Comparison of ENCODE assay signal across 10 cellular contexts in the genomic region with DNA sequence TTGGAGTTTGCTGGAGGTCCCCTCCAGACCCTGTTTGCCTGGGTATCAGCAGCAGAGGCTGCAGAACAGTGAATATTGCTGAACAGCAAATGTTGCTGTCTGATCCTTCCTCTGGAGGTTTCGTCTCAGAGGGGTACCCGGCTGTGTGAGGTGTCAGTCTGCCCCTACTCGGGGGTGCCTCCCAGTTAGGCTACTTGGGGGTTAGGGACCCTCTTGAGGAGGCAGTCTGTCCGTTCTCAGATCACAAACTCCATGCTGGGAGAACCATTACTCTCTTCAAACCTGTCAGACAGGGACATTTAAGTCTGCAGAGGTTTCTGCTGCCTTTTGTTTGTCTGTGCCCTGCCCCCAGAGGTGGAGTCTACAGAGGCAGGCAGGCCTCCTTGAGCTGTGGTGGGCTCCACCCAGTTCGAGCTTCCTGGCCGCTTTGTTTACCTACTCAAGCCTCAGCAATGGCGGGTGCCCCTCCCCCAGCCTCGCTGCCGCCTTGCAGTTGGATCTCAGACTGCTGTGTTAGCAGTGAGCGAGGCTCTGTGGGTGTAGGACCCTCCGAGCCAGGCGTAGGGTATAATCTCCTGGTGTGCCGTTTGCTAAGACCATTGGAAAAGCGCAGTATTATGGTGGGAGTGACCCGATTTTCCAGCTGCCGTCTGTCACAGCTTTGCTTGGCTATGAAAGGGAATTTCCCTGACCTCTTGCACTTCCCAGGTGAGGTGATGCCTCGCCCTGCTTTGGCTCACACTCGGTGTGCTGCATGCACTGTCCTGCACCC. TPM values are rescaled to one million over a fixed set of nuclear protein-coding genes. Genes with fewer than 3 reads are reported as not detected.
"Had no signal": no experiment of that assay in that cellular context is flagged by ENCODE, and none has a peak within 500 bp of the region (broad histone marks: within the 10 kb centered on the region; RNA-seq: fewer than 3 reads in every experiment).

No MANE protein-coding gene starts in this region.

RNA-seq across cellular contexts. Expression of gene TPO, which starts 25.1 kb away (rescaled TPM):
- total RNA-seq: activated B cell treated with CpG ODN at 0.5 μM for 24 hours; activated naive CD8-positive, alpha-beta T cell treated with anti-CD3 and anti-CD28 coated beads for 36 hours; chondrocyte; kidney; left lobe of liver; lung microvascular endothelial cell; myocyte; osteocyte; skeletal muscle tissue had no signal
- polyA plus RNA-seq: neural cell had no signal
